Comparison of ENCODE assay signal across 1 cellular context in genomic region chr11:68774188-68774585, GRCh38.
A peak's percentile ranks its signal among the peaks of the same experiment; 100 is the strongest.
TF ChIP-seq lines count a peak whose summit lies in the region.

No MANE protein-coding gene starts in this region.

TF ChIP-seq in HEK293, 187 proteins besides CTCF, POLR2A, EP300 and RAD21 (continued from another document):
- 0 out of 2 replicates have a peak, but pooled peaks have one; percentile 31 for TF ChIP-seq ATF2 (tag by site-specific recombination; IDR thresholded peaks at IDR 0.05; ENCODE audit: low read depth)
